ENCODE assay signal across 9 cellular contexts in genomic region chr1:53592521-53592982, GRCh38.
DNase-seq lines count a peak whose midpoint lies in the region; ATAC-seq, FAIRE-seq and TF ChIP-seq lines count a peak whose summit lies in the region.
"Had no signal": no experiment of that assay in that cellular context is flagged by ENCODE, and none has a peak within 500 bp of the region (broad histone marks: within the 10 kb centered on the region; RNA-seq: fewer than 3 reads in every experiment).

No MANE protein-coding gene starts in this region.

- intact Hi-C loops in heart left ventricle (cut with DNase I): loop anchor here in 3 of 10 donors (5.0 to 10.0 kb wide), 2 partner anchors 105 to 108 kb away; no protein-coding TSS in a partner anchor

- no peaks in the 10 kb centered on the region for H3K36me3 ChIP-seq in heart left ventricle
- H3K36me3 ChIP-seq in small intestine (ENCODE audit: control insufficient read depth in 2 of 2, insufficient read depth in 2 of 2, low read length in 2 of 2): no peaks in the 10 kb centered on the region
- H3K36me3 ChIP-seq: suprapubic skin had no signal

- ATAC-seq in heart left ventricle: peak; percentile 34 to 45 (median 38)
- ATAC-seq: activated CD8-positive, alpha-beta T cell treated with anti-CD3 and anti-CD28 coated beads for 36 hours had no signal

- H3K4me3 ChIP-seq in heart left ventricle (no peak overlapping the region), small intestine (ENCODE audit: low read depth in 1 of 2, low read length in 2 of 2) (no peak overlapping the region), coronary artery (no peak overlapping the region)
- H3K4me3 ChIP-seq: suprapubic skin had no signal

- WGBS in heart left ventricle, 4 donors: 62 to 86% (median 74%) methylated on average over 6 of the region's 6 CpGs
- WGBS in small intestine, 3 donors: 24 to 51% (median 40%) methylated on average over 6 of the region's 6 CpGs

- H3K4me1 ChIP-seq in heart left ventricle (peaks cover 0 to 28% (median 0%) of the 10 kb centered on the region in 12 donors), small intestine (ENCODE audit: control insufficient read depth in 2 of 2, insufficient read depth in 1 of 2, low read depth in 1 of 2, low read length in 1 of 2) (no peaks in the 10 kb centered on the region)

- FAIRE-seq in small intestine (lab: Jason Lieb, UNC): no peak

- no peak for TF ChIP-seq POLR2A in heart left ventricle (IDR thresholded peaks at IDR 0.05)

- H3K27me3 ChIP-seq in heart left ventricle (peaks cover 0 to 3% (median 0%) of the 10 kb centered on the region in 9 donors), small intestine (ENCODE audit: control insufficient read depth in 2 of 2, insufficient read depth in 2 of 2, low read length in 2 of 2) (no peaks in the 10 kb centered on the region)
- H3K27me3 ChIP-seq: suprapubic skin had no signal

- peak; percentile 91 for DNase-seq in H4 (ENCODE audit: low spot score)
- peak; percentile 60 for DNase-seq in RPMI8226
- peak in 3 of 5 donors; percentile 35 to 71 (median 43) for DNase-seq in heart left ventricle
- DNase-seq in small intestine: peak; percentile 35
- no peak for DNase-seq in stimulated activated naive CD4-positive, alpha-beta T cell (lab: John Stamatoyannopoulos, UW)
- no peak for DNase-seq in coronary artery (ENCODE audit: low spot score)
- no peak for DNase-seq in NCI-H2107 (lab: John Stamatoyannopoulos, UW)
- DNase-seq: activated CD8-positive, alpha-beta T cell treated with anti-CD3 and anti-CD28 coated beads for 36 hours had no signal

- H3K9me3 ChIP-seq in heart left ventricle (no peaks in the 10 kb centered on the region), small intestine (ENCODE audit: control insufficient read depth, low read depth) (no peaks in the 10 kb centered on the region)
- H3K9me3 ChIP-seq: suprapubic skin had no signal

- TF ChIP-seq CTCF in heart left ventricle (IDR thresholded peaks at IDR 0.05) (no peak), coronary artery (IDR thresholded peaks at IDR 0.05) (no peak)

- peak overlapping the region in 5 of 12 donors; percentile 54 to 70 (median 63) for H3K27ac ChIP-seq in heart left ventricle
- H3K27ac ChIP-seq in small intestine (ENCODE audit: low read depth in 1 of 2, low read length in 1 of 2): peak overlapping the region in 1 of 2 donors; percentile 55
- peak overlapping the region in 1 of 2 donors; percentile 71 for H3K27ac ChIP-seq in coronary artery
- H3K27ac ChIP-seq: suprapubic skin had no signal

Comparison
In these comparisons a context has a peak if more than half of its experiments do, and no peak if none do; other contexts are left out.
1. DNase-seq: peak in H4 (single experiment), RPMI8226 (single experiment), heart left ventricle (3 of 5) and small intestine (single experiment); none in stimulated activated naive CD4-positive, alpha-beta T cell (0 of 6), coronary artery (single experiment) and NCI-H2107 (single experiment).